16 cellular contexts compared by ENCODE assay signal in the genomic region with DNA sequence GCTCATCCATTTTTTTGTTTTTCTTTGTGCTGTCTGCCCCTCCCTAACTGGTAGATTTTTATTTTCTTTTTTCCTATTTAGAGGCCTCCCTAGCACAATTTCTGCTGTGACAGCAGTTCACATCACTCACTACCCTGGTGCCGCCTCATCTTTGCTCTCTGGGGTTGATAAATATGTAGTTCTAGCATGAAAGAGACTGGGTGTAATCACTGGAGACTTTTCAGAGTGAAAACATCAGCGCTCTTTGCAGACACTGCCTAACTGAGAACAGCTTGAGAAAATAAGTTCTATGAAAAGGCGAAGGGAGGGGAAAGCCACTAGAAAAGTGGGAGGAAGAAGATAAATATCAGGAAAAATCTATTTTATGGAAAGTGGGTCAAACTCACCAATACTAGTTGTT.
"Had no signal": no experiment of that assay in that cellular context is flagged by ENCODE, and none has a peak within 500 bp of the region (broad histone marks: within the 10 kb centered on the region; RNA-seq: fewer than 3 reads in every experiment).

No MANE protein-coding gene starts in this region.

- H3K27me3 ChIP-seq: breast epithelium, ovary, transverse colon had no signal

- H3K36me3 ChIP-seq: breast epithelium, ovary, transverse colon had no signal

- ATAC-seq: activated CD4-positive, CD25-positive, alpha-beta regulatory T cell treated with anti-CD3 and anti-CD28 coated beads, Interleukin-2, amount 50 U/mL, for 24 hours; T-cell had no signal

- H3K9me3 ChIP-seq: breast epithelium, ovary, SK-N-SH, transverse colon had no signal

- H3K27ac ChIP-seq: ovary, transverse colon had no signal

- DNase-seq: activated CD4-positive, alpha-beta T cell treated with anti-CD3 and anti-CD28 coated beads, Interleukin-2, amount 50 U/mL, for 1 hour; activated CD8-positive, alpha-beta memory T cell treated with anti-CD3 and anti-CD28 coated beads for 24 hours; activated naive CD4-positive, alpha-beta T cell treated with Interleukin-2 at 50 U/mL for 16 hours; aorta; hypothalamus; kidney glomerular epithelial cell; SK-N-SH; stimulated activated CD4-positive, alpha-beta T cell treated with anti-CD3 and anti-CD28 coated beads, Interleukin-15, amount 100 ng/mL, for 24 hours; stimulated activated CD4-positive, alpha-beta T cell treated with anti-CD3 and anti-CD28 coated beads, Interleukin-4, amount 100 ng/mL, for 24 hours; stimulated activated naive CD4-positive, alpha-beta T cell treated with Interleukin-2 at 50 U/mL for 16 hours; T-cell; T-helper 9 cell; transverse colon had no signal

- H3K9ac ChIP-seq: SK-N-SH had no signal

- H3K4me1 ChIP-seq: breast epithelium, transverse colon had no signal

- H3K4me3 ChIP-seq: breast epithelium, ovary, transverse colon had no signal
